In the genomic region with DNA sequence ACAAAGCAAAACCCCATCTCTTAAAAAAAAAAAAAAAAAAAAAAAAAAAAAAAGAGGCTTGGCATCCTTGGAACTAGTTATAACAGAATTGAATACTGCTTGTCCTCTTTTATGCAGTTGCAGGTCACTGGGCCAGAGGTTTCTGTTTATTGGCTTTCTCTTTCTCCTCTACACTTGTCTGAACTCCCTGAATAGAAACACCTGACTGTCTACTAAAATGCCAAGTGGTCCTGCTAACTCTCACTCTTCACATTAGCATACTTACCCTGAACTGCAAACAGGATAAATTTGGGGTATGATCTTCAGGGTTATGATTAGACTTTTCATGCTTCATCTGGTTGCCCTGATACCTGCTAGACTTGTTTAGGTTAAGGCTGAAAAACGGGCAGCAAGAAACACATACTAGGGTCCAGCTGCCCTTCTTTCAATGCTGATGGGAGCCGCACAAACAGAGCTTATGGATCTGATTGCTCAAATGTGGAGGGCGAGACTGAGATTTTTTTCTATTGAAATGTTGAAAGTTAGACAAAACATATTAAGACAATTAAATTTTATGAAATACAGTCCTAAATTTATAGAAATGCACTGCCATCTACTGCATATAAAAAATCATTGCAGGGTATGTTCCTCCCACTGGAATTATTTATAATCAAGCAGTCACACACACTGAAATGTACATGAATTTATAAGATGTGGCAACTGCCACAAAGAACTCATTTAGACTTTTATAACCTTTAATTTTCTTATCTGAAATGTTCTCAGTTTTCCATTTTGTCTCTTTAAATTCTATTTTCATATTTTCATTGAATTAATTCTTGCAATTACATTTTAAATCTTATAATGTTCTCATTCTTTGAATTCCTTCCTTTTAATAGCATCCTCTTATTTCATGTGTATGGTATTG, we compare ENCODE assay signal across 9 cellular contexts. TPM values are rescaled to one million over a fixed set of nuclear protein-coding genes. Genes with fewer than 3 reads are reported as not detected.
DNase-seq lines count a peak whose midpoint lies in the region; ATAC-seq and TF ChIP-seq lines count a peak whose summit lies in the region.
"Had no signal": no experiment of that assay in that cellular context is flagged by ENCODE, and none has a peak within 500 bp of the region (broad histone marks: within the 10 kb centered on the region; RNA-seq: fewer than 3 reads in every experiment).

No MANE protein-coding gene starts in this region.

- ATAC-seq in left ventricle myocardium superior (peak; percentile 93), GM21825 (IDR thresholded peaks at IDR 0.05; ENCODE audit: unreplicated experiment) (no peak), HG03342 (IDR thresholded peaks at IDR 0.05; ENCODE audit: unreplicated experiment) (no peak)

- intact Hi-C loops in left ventricle myocardium superior (cut with micrococcal nuclease): no loop called here

- no peak overlapping the region for H3K27ac Mint-ChIP-seq in T-helper 2 cell treated with Interferon-gamma antibody and Interleukin-4, amounts not matched to agents 5 μg/mL and 100 μg/mL, for 36 hours

- H3K4me3 Mint-ChIP-seq in T-helper 2 cell treated with Interferon-gamma antibody and Interleukin-4, amounts not matched to agents 5 μg/mL and 100 μg/mL, for 36 hours: no peak overlapping the region
- H3K4me3 Mint-ChIP-seq: naive B cell had no signal

- TF ChIP-seq CTCF in GM13977 (IDR thresholded peaks at IDR 0.05; ENCODE audit: extremely low read depth, insufficient read depth, missing control alignments) (peak; percentile 20), VCaP (conservative IDR thresholded peaks at IDR 0.05) (peak; percentile 56)

- no peak overlapping the region for H3K27ac ChIP-seq in VCaP

- in situ Hi-C loops in GM13977 (cut with MboI; ENCODE audit: low pct_unique_long_range_greater_than_20kb, low sequenced_read_pairs, unreplicated experiment): loop anchor here (25.0 kb wide), 1 partner anchor 471 kb away; no protein-coding TSS in a partner anchor

- H3K27me3 Mint-ChIP-seq in T-helper 2 cell treated with Interferon-gamma antibody and Interleukin-4, amounts not matched to agents 5 μg/mL and 100 μg/mL, for 36 hours (ENCODE audit: low read depth): no peaks in the 10 kb centered on the region
- H3K27me3 Mint-ChIP-seq: naive B cell had no signal

- H3K36me3 Mint-ChIP-seq in T-helper 2 cell treated with Interferon-gamma antibody and Interleukin-4, amounts not matched to agents 5 μg/mL and 100 μg/mL, for 36 hours (ENCODE audit: low read depth): peaks cover 41% of the 10 kb centered on the region

- H3K4me1 Mint-ChIP-seq in T-helper 2 cell treated with Interferon-gamma antibody and Interleukin-4, amounts not matched to agents 5 μg/mL and 100 μg/mL, for 36 hours (ENCODE audit: low read depth): peaks cover 2% of the 10 kb centered on the region
- H3K4me1 Mint-ChIP-seq: naive B cell had no signal

- DNase-seq in A172 (ENCODE audit: low spot score) (peak; percentile 18), GM13977 (ENCODE audit: low spot score) (no peak), left ventricle myocardium superior (no peak), NCI-H2196 (lab: John Stamatoyannopoulos, UW; ENCODE audit: unreplicated experiment) (no peak)
- no peak for DNase-seq in T-helper 2 cell treated with Interferon-gamma antibody and Interleukin-4, amounts not matched to agents 5 μg/mL and 100 μg/mL, for 36 hours (ENCODE audit: low spot score)
- DNase-seq: naive B cell had no signal

- H3K9me3 Mint-ChIP-seq in T-helper 2 cell treated with Interferon-gamma antibody and Interleukin-4, amounts not matched to agents 5 μg/mL and 100 μg/mL, for 36 hours: peaks cover 32% of the 10 kb centered on the region

RNA-seq across cellular contexts. Expression of a gene that starts 40.8 kb away (rescaled TPM):
- total RNA-seq in A172 (2014; rRNA removed; shearing (Covaris generic)): 38.8 and 50.8 TPM in 2 replicates
- 24.3 TPM for total RNA-seq in left ventricle myocardium superior

RNA-seq across cellular contexts. Expression of a gene that starts 50.4 kb away (rescaled TPM):
- 0.26 TPM in 1 of 2 replicates, not detected in the other for total RNA-seq in A172 (2014; rRNA removed; shearing (Covaris generic))
- not detected for total RNA-seq in left ventricle myocardium superior
